Comparison of ENCODE assay signal across 8 cellular contexts in the genomic region with DNA sequence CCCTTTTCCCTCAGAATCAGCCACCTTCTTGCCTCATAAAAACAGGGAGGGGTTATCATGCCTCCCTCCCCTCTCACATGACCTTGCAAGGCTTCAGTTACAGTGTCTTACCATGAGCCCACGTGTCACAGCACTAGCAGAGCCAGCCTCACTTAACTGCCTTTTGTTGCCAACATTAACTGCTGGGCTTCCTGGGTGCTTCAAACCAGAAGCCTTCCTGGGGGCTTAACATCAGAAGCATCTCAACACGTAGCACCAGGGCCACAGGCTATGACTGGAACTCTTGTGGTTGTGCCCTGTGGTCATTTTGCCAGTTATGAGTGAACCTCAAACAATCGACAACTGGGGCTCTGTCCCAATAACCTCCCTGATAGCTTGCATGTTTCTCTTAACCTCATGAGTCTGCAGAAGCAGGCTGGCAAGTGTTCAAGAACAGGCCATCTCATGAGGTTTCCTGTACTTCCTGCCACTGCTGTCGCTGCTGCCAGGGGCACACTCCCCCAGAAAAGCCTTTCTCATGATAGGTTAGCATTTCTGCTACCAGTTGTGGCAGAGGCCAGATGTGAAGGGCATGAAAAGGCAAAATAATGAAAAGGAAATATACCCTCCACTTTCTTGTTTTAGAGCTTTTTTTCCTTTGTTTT.
A peak's percentile ranks its signal among the peaks of the same experiment; 100 is the strongest.
DNase-seq lines count a peak whose midpoint lies in the region; ATAC-seq, FAIRE-seq and TF ChIP-seq lines count a peak whose summit lies in the region.

No MANE protein-coding gene starts in this region.

- no peak for FAIRE-seq in H54 (lab: Jason Lieb, UNC)

- CTCF ChIA-PET in Calu3 (lab: Charles Lee) = interaction anchor here (1.5 kb wide), 1 partner anchor 11 kb away, joined by 4 read pairs; no protein-coding TSS in a partner anchor
- CTCF ChIA-PET in HEK293 (lab: Yijun Ruan, JAX) = no interaction called here

- H3K4me1 ChIP-seq in HEK293 (ENCODE audit: control insufficient read depth, insufficient read depth, low read length) = no peaks in the 10 kb centered on the region

- no peaks in the 10 kb centered on the region for H3K36me3 Mint-ChIP-seq in Calu3 (ENCODE audit: insufficient read depth, unreplicated experiment)

- H3K9me3 ChIP-seq in HEK293 (ENCODE audit: control insufficient read depth, insufficient read depth, low read depth, low read length) = no peaks in the 10 kb centered on the region

- H3K4me3 ChIP-seq in HEK293 (ENCODE audit: low read depth, low read length) = no peak overlapping the region

- H3K4me1 Mint-ChIP-seq in Calu3 (ENCODE audit: low read depth, unreplicated experiment) = no peaks in the 10 kb centered on the region

- no peaks in the 10 kb centered on the region for H3K27me3 Mint-ChIP-seq in Calu3 (ENCODE audit: unreplicated experiment)

- H3K4me3 Mint-ChIP-seq in Calu3 (ENCODE audit: low read depth, unreplicated experiment) = no peak overlapping the region

- no peaks in the 10 kb centered on the region for H3K36me3 ChIP-seq in HEK293 (ENCODE audit: control insufficient read depth in 2 of 2, insufficient read depth in 1 of 2, low read length in 2 of 2)

- intact Hi-C loops in Calu3 (cut with micrococcal nuclease; ENCODE audit: unreplicated experiment) (no loop called here), head of caudate nucleus (cut with DNase I) (no loop called here)

- no peaks in the 10 kb centered on the region for H3K9me3 Mint-ChIP-seq in Calu3 (ENCODE audit: low read depth, unreplicated experiment)

- no peak for ATAC-seq in GM21360 (IDR thresholded peaks at IDR 0.05; ENCODE audit: unreplicated experiment)

- TF ChIP-seq POLR2A in H54 (IDR thresholded peaks at IDR 0.05; ENCODE audit: low read depth, low read length) = no peak

- no peak overlapping the region for H3K27ac Mint-ChIP-seq in Calu3 (ENCODE audit: unreplicated experiment)

- DNase-seq in Calu3 (peak; percentile 20), NOMO-1 (lab: John Stamatoyannopoulos, UW; ENCODE audit: unreplicated experiment in 2 of 2) (peak; percentile 84 to 91), head of caudate nucleus (peak in 26 of 42 donors; percentile 11 to 72 (median 40)), H54 (ENCODE audit: insufficient read length, low spot score) (no peak)
- peak; percentile 38 for DNase-seq in activated T-cell treated with anti-CD3 and anti-CD28 coated beads, Interleukin-2, amount 50 U/mL, for 1 hour
- DNase-seq in stimulated activated CD4-positive, alpha-beta T cell treated with anti-CD3 and anti-CD28 coated beads, TNF-alpha, amount 100 ng/mL, for 24 hours (ENCODE audit: low read depth in 3 of 3) = peak; percentile 3 to 21 (median 5)

- no TSS peak for BruUV-seq in Calu3 (replicated peaks; lab: Mats Ljungman, UMichigan)

- H3K27ac ChIP-seq in HEK293 (ENCODE audit: extremely low read depth, low read depth, low read length) = no peak overlapping the region

- TF ChIP-seq CTCF in Calu3 (IDR thresholded peaks at IDR 0.05; ENCODE audit: unreplicated experiment) (no peak), HEK293 (tag by site-specific recombination; IDR thresholded peaks at IDR 0.05) (no peak)

- POLR2A ChIA-PET in HEK293 (lab: Yijun Ruan, JAX) = no interaction called here

TF ChIP-seq in HEK293, 187 proteins besides CTCF, POLR2A, EP300 and RAD21:
- TF ChIP-seq ZIC2 (tag by site-specific recombination; IDR thresholded peaks at IDR 0.05) (peak; percentile 26; the same call in 1 of the 2 replicates), ZNF155 (tag by site-specific recombination; IDR thresholded peaks at IDR 0.05) (no peak)
TF ChIP-seq in HEK293: peak in this region for 1.
